ENCODE assay signal across 40 cellular contexts in genomic region chr11:4769838-4770237, GRCh38. TPM values are rescaled to one million over a fixed set of nuclear protein-coding genes. Genes with fewer than 3 reads are reported as not detected.
"Had no signal": no experiment of that assay in that cellular context is flagged by ENCODE, and none has a peak within 500 bp of the region (broad histone marks: within the 10 kb centered on the region; RNA-seq: fewer than 3 reads in every experiment).

Gene OR51F1, minus strand, starts transcription at chr11:4769938. Its CDS starts 0 bp downstream, at chr11:4769938.

- FAIRE-seq: astrocyte, bronchial epithelial cell had no signal

- H3K9me3 ChIP-seq: adrenal gland, ascending aorta, body of pancreas, breast epithelium had no signal

- H3K27ac ChIP-seq: adrenal gland, ascending aorta, body of pancreas, brain microvascular endothelial cell, breast epithelium, cardiac muscle cell had no signal

- H3K27me3 ChIP-seq: adrenal gland, ascending aorta, body of pancreas, brain microvascular endothelial cell, breast epithelium, cardiac muscle cell had no signal

- H3K36me3 ChIP-seq: adrenal gland, ascending aorta, brain microvascular endothelial cell, breast epithelium, cardiac muscle cell had no signal

- DNase-seq: activated effector memory CD4-positive, alpha-beta T cell treated with anti-CD3 and anti-CD28 coated beads, Interleukin-2, amount 50 U/mL, for 16 hours; activated effector memory CD4-positive, alpha-beta T cell treated with Interleukin-2 at 50 U/mL for 16 hours; activated gamma-delta T cell; activated gamma-delta T cell treated with Interleukin-2 at 50 U/mL for 16 hours; activated naive CD4-positive, alpha-beta T cell; activated naive CD4-positive, alpha-beta T cell treated with anti-CD3 and anti-CD28 coated beads for 36 hours; activated naive CD4-positive, alpha-beta T cell treated with anti-CD3 and anti-CD28 coated beads, Interleukin-2, amount 10 ng/mL, durations not matched to agents 7 days and 5 days; activated naive CD4-positive, alpha-beta T cell treated with anti-CD3 and anti-CD28 coated beads, Interleukin-2, amount 50 U/mL, for 16 hours; activated naive CD4-positive, alpha-beta T cell treated with Interleukin-2 at 50 U/mL for 16 hours; activated naive CD8-positive, alpha-beta T cell treated with anti-CD3 and anti-CD28 coated beads for 36 hours; activated naive CD8-positive, alpha-beta T cell treated with anti-CD3 and anti-CD28 coated beads, Interleukin-2, amount 10 ng/mL, durations not matched to agents 7 days and 5 days; activated naive CD8-positive, alpha-beta T cell treated with anti-CD3 and anti-CD28 coated beads, Interleukin-2, amount 50 U/mL, for 24 hours; activated T-cell treated with anti-CD3 and anti-CD28 coated beads, Interleukin-2, amount 50 U/mL, for 1 hour; activated T-cell treated with anti-CD3 and anti-CD28 coated beads, Interleukin-2, amount 50 U/mL, for 24 hours; activated T-cell treated with anti-CD3 and anti-CD28 coated beads, Interleukin-2, amount 50 U/mL, for 4 hours; activated T-cell treated with anti-CD3 and anti-CD28 coated beads, Interleukin-2, amount 50 U/mL, for 48 hours; activated T-cell treated with anti-CD3 and anti-CD28 coated beads, Interleukin-2, amount 50 U/mL, for 72 hours; adrenal gland; amniotic stem cell; amygdala; anterior cingulate cortex; aorta; body of pancreas; brain microvascular endothelial cell; caudate nucleus; central memory CD4-positive, alpha-beta T cell; cerebellar nuclear complex had no signal

- H3K4me1 ChIP-seq: adrenal gland, ascending aorta, body of pancreas, breast epithelium had no signal

- ATAC-seq: activated naive CD4-positive, alpha-beta T cell treated with anti-CD3 and anti-CD28 coated beads, Interleukin-2, amount 50 U/mL, for 72 hours; activated naive CD8-positive, alpha-beta T cell treated with anti-CD3 and anti-CD28 coated beads, Interleukin-2, amount 50 U/mL, for 24 hours; activated T-cell treated with anti-CD3 and anti-CD28 coated beads, Interleukin-2, amount 50 U/mL, for 4 hours; activated T-cell treated with anti-CD3 and anti-CD28 coated beads, Interleukin-2, amount 50 U/mL, for 72 hours; activated T-helper 17 cell treated with anti-CD3 and anti-CD28 coated beads, Interleukin-2, amount 50 U/mL, for 72 hours; body of pancreas had no signal

- H3K4me3 ChIP-seq: adrenal gland, ascending aorta, body of pancreas, breast epithelium, cardiac muscle cell had no signal

RNA-seq across cellular contexts. Expression of gene OR51F1, which starts in this region (rescaled TPM):
- total RNA-seq: activated naive CD4-positive, alpha-beta T cell treated with anti-CD3 and anti-CD28 coated beads for 36 hours; activated naive CD4-positive, alpha-beta T cell treated with anti-CD3 and anti-CD28 coated beads, Interleukin-2, amount 50 U/mL, for 72 hours; activated naive CD8-positive, alpha-beta T cell treated with anti-CD3 and anti-CD28 coated beads for 36 hours; activated naive CD8-positive, alpha-beta T cell treated with anti-CD3 and anti-CD28 coated beads, Interleukin-2, amount 10 ng/mL, durations not matched to agents 7 days and 5 days; activated T-cell treated with anti-CD3 and anti-CD28 coated beads, Interleukin-2, amount 50 U/mL, for 4 hours; activated T-cell treated with anti-CD3 and anti-CD28 coated beads, Interleukin-2, amount 50 U/mL, for 72 hours; activated T-helper 1 cell treated with anti-CD3 and anti-CD28 coated beads, Interleukin-12 subunit alpha, Interleukin-12 subunit beta, Interleukin-2, Interleukin-4 antibody, amounts not matched to agents 30 ng/mL and 10 ng/mL and 1 ng/mL, durations not matched to agents 14 hours and 24 hours and 36 hours; activated T-helper 17 cell treated with anti-CD3 and anti-CD28 coated beads, Interleukin-2, amount 50 U/mL, for 72 hours; activated T-helper 2 cell treated with anti-CD3 and anti-CD28 coated beads, Interferon-gamma antibody, Interleukin-2, Interleukin-4, amounts not matched to agents 10 μg/mL and 5 μg/mL and 100 μg/mL, durations not matched to agents 14 hours and 24 hours and 36 hours; adrenal gland; aorta; ascending aorta; astrocyte; body of pancreas; breast epithelium; bronchial epithelial cell; cardiac muscle cell; cardiac septum; cerebellum; chondrocyte had no signal
- polyA plus RNA-seq: adipose tissue, adrenal gland, aorta, cardiac muscle cell had no signal
